Comparison of ENCODE assay signal across 26 cellular contexts in the genomic region with DNA sequence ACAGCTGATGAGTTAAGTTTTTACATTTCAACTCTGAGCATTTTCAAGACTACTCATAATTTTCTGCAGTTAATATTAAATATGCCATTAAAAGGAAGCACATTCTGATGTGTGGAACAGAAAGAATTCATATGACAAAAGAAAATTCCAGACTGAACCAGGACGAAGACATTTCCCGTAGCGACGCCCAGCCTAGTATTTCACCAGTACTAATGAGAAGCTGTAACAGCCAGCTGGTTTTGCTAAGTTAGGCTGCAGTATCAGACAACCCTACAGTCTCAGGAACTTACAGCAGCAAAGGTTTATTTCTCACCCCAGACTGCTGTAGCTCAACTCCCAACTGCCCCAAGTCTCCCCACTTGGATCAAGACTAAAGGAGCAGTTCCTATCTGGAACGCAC.
"Had no signal": no experiment of that assay in that cellular context is flagged by ENCODE, and none has a peak within 500 bp of the region (broad histone marks: within the 10 kb centered on the region; RNA-seq: fewer than 3 reads in every experiment).

No MANE protein-coding gene starts in this region.

- H3K27me3 ChIP-seq: breast epithelium, MG63, Peyer's patch, SJCRH30 had no signal

- DNase-seq: activated CD4-positive, alpha-beta memory T cell treated with anti-CD3 and anti-CD28 coated beads, Interleukin-2, amount 10 ng/mL, durations not matched to agents 7 days and 5 days; activated CD4-positive, alpha-beta T cell treated with anti-CD3 and anti-CD28 coated beads for 36 hours; activated CD4-positive, alpha-beta T cell treated with anti-CD3 and anti-CD28 coated beads, Interleukin-2, amount 50 U/mL, for 1 hour; activated naive CD4-positive, alpha-beta T cell; activated T-cell treated with anti-CD3 and anti-CD28 coated beads for 4 hours; activated T-cell treated with anti-CD3 and anti-CD28 coated beads, Interleukin-2, amount 50 U/mL, for 72 hours; aorta; caudate nucleus; MG63; MV-4-11; NCI-H1092 treated with DMSO at 0.1 percent for 48 hours; NCI-H1417 treated with DMSO at 0.1 percent for 48 hours; NCI-H1694; NCI-H2029; NCI-H2107; NCI-H2171 treated with DMSO at 0.1 percent for 48 hours; NCI-H345; NCI-H510A; Peyer's patch; Right ventricle myocardium superior; SK-N-SH; T-helper 1 cell had no signal

- H3K4me1 ChIP-seq: breast epithelium, Peyer's patch, SJCRH30 had no signal

- H3K9me3 ChIP-seq: breast epithelium, MG63, Peyer's patch, SJCRH30, SK-N-SH had no signal

- H3K36me3 ChIP-seq: breast epithelium, MG63, Peyer's patch, SJCRH30 had no signal

- H3K27ac ChIP-seq: breast epithelium, Peyer's patch, RWPE1, SJCRH30, VCaP had no signal

- H3K4me3 ChIP-seq: breast epithelium, MG63, Peyer's patch, SJCRH30 had no signal
